11 cellular contexts compared by ENCODE assay signal in genomic region chr6:5517781-5518180, GRCh38.
A peak's percentile ranks its signal among the peaks of the same experiment; 100 is the strongest.
DNase-seq lines count a peak whose midpoint lies in the region; ATAC-seq and TF ChIP-seq lines count a peak whose summit lies in the region.
"Had no signal": no experiment of that assay in that cellular context is flagged by ENCODE, and none has a peak within 500 bp of the region (broad histone marks: within the 10 kb centered on the region; RNA-seq: fewer than 3 reads in every experiment).

No MANE protein-coding gene starts in this region.

- TF ChIP-seq CTCF in WERI-Rb-1 (IDR thresholded peaks at IDR 0.05; ENCODE audit: low read depth, low read length) (no peak), stomach (IDR thresholded peaks at IDR 0.05) (no peak)

- intact Hi-C loops in stomach (cut with DNase I; ENCODE audit: low total_unique reads), result no loop called here

- ATAC-seq in CD4-positive, CD25-positive, alpha-beta regulatory T cell (ENCODE audit: low read depth in 2 of 2), result peak; percentile 63 to 79
- peak; percentile 71 for ATAC-seq in GM19372 (IDR thresholded peaks at IDR 0.05; ENCODE audit: low read depth, unreplicated experiment)
- peak; percentile 79 for ATAC-seq in central memory CD8-positive, alpha-beta T cell (replicated peaks; ENCODE audit: extremely low read depth, poor library complexity, severe bottlenecking)

- no peak for TF ChIP-seq POLR2A in stomach (IDR thresholded peaks at IDR 0.05)

- no peaks in the 10 kb centered on the region for H3K27me3 ChIP-seq in CD4-positive, CD25-positive, alpha-beta regulatory T cell (ENCODE audit: control insufficient read depth, insufficient read depth, low read length)
- no peaks in the 10 kb centered on the region for H3K27me3 ChIP-seq in WERI-Rb-1 (ENCODE audit: insufficient read depth, low read depth, severe bottlenecking)
- no peaks in the 10 kb centered on the region for H3K27me3 ChIP-seq in stomach

- H3K36me3 Mint-ChIP-seq in CD4-positive, CD25-positive, alpha-beta regulatory T cell, result peaks cover 4% of the 10 kb centered on the region
- H3K36me3 Mint-ChIP-seq in T-helper 2 cell treated with Interferon-gamma antibody and Interleukin-4, amounts not matched to agents 5 μg/mL and 100 μg/mL, for 36 hours (ENCODE audit: low read depth), result peaks cover 2% of the 10 kb centered on the region
- H3K36me3 Mint-ChIP-seq in central memory CD8-positive, alpha-beta T cell (ENCODE audit: insufficient read depth), result peaks cover 5% of the 10 kb centered on the region

- H3K27ac ChIP-seq in CD4-positive, CD25-positive, alpha-beta regulatory T cell (ENCODE audit: insufficient read depth, low read length, poor library complexity, severe bottlenecking), result no peak overlapping the region
- H3K27ac ChIP-seq in WERI-Rb-1, result no peak overlapping the region
- no peak overlapping the region for H3K27ac ChIP-seq in stomach

- peak overlapping the region in 3 of 4 donors; percentile 6 to 51 (median 8) for H3K4me3 Mint-ChIP-seq in CD4-positive, CD25-positive, alpha-beta regulatory T cell
- H3K4me3 Mint-ChIP-seq in T-helper 2 cell treated with Interferon-gamma antibody and Interleukin-4, amounts not matched to agents 5 μg/mL and 100 μg/mL, for 36 hours, result peak overlapping the region; percentile 68
- H3K4me3 Mint-ChIP-seq in central memory CD8-positive, alpha-beta T cell, result peak overlapping the region; percentile 59
- H3K4me3 Mint-ChIP-seq: neural crest cell had no signal

- no peak for TF ChIP-seq EP300 in stomach (IDR thresholded peaks at IDR 0.05)

- H3K9me3 Mint-ChIP-seq in CD4-positive, CD25-positive, alpha-beta regulatory T cell, result peaks cover 0 to 1% (median 0%) of the 10 kb centered on the region in 7 donors
- H3K9me3 Mint-ChIP-seq in T-helper 2 cell treated with Interferon-gamma antibody and Interleukin-4, amounts not matched to agents 5 μg/mL and 100 μg/mL, for 36 hours, result no peaks in the 10 kb centered on the region
- no peaks in the 10 kb centered on the region for H3K9me3 Mint-ChIP-seq in central memory CD8-positive, alpha-beta T cell
- H3K9me3 Mint-ChIP-seq: neural crest cell had no signal

- H3K36me3 ChIP-seq in CD4-positive, CD25-positive, alpha-beta regulatory T cell (ENCODE audit: control insufficient read depth, insufficient read depth, low read length), result no peaks in the 10 kb centered on the region
- H3K36me3 ChIP-seq in WERI-Rb-1, result no peaks in the 10 kb centered on the region
- no peaks in the 10 kb centered on the region for H3K36me3 ChIP-seq in stomach

- peak in 2 of 3 donors; percentile 23 to 79 for DNase-seq in CD4-positive, CD25-positive, alpha-beta regulatory T cell
- peak; percentile 57 for DNase-seq in T-helper 2 cell treated with Interferon-gamma antibody and Interleukin-4, amounts not matched to agents 5 μg/mL and 100 μg/mL, for 36 hours (ENCODE audit: low spot score)
- DNase-seq in central memory CD8-positive, alpha-beta T cell (ENCODE audit: low spot score in 2 of 2), result no peak
- DNase-seq in WERI-Rb-1 (no peak), stomach (no peak), GDM1 (lab: John Stamatoyannopoulos, UW) (no peak), NCI-H2107 (lab: John Stamatoyannopoulos, UW) (no peak)
- DNase-seq: NCI-H1105, T-helper 9 cell had no signal

- peak overlapping the region in 1 of 3 donors; percentile 5 for H3K27ac Mint-ChIP-seq in CD4-positive, CD25-positive, alpha-beta regulatory T cell
- H3K27ac Mint-ChIP-seq in T-helper 2 cell treated with Interferon-gamma antibody and Interleukin-4, amounts not matched to agents 5 μg/mL and 100 μg/mL, for 36 hours, result peak overlapping the region; percentile 89
- peak overlapping the region; percentile 39 for H3K27ac Mint-ChIP-seq in central memory CD8-positive, alpha-beta T cell (ENCODE audit: low read depth)

- peaks cover 24 to 60% (median 43%) of the 10 kb centered on the region in 4 donors for H3K4me1 Mint-ChIP-seq in CD4-positive, CD25-positive, alpha-beta regulatory T cell
- peaks cover 46% of the 10 kb centered on the region for H3K4me1 Mint-ChIP-seq in T-helper 2 cell treated with Interferon-gamma antibody and Interleukin-4, amounts not matched to agents 5 μg/mL and 100 μg/mL, for 36 hours (ENCODE audit: low read depth)
- H3K4me1 Mint-ChIP-seq in central memory CD8-positive, alpha-beta T cell, result peaks cover 37% of the 10 kb centered on the region
- H3K4me1 Mint-ChIP-seq: neural crest cell had no signal

- WGBS in stomach, 5 donors, result 74 to 84% (median 77%) methylated on average over 2 of the region's 2 CpGs

- H3K27me3 Mint-ChIP-seq in CD4-positive, CD25-positive, alpha-beta regulatory T cell, result no peaks in the 10 kb centered on the region
- no peaks in the 10 kb centered on the region for H3K27me3 Mint-ChIP-seq in T-helper 2 cell treated with Interferon-gamma antibody and Interleukin-4, amounts not matched to agents 5 μg/mL and 100 μg/mL, for 36 hours (ENCODE audit: low read depth)
- no peaks in the 10 kb centered on the region for H3K27me3 Mint-ChIP-seq in central memory CD8-positive, alpha-beta T cell

- no peak overlapping the region for H3K4me3 ChIP-seq in CD4-positive, CD25-positive, alpha-beta regulatory T cell (ENCODE audit: low read depth, low read length)
- H3K4me3 ChIP-seq in WERI-Rb-1 (ENCODE audit: low read depth, low read length) (no peak overlapping the region), stomach (no peak overlapping the region)

- no peaks in the 10 kb centered on the region for H3K9me3 ChIP-seq in CD4-positive, CD25-positive, alpha-beta regulatory T cell (ENCODE audit: control insufficient read depth in 2 of 2, low read length in 2 of 2)
- H3K9me3 ChIP-seq in WERI-Rb-1 (ENCODE audit: severe bottlenecking) (no peaks in the 10 kb centered on the region), stomach (no peaks in the 10 kb centered on the region)

- peaks cover 34% of the 10 kb centered on the region for H3K4me1 ChIP-seq in CD4-positive, CD25-positive, alpha-beta regulatory T cell (ENCODE audit: control insufficient read depth, insufficient read depth, low read length, poor library complexity, severe bottlenecking)
- peaks cover 0 to 9% (median 0%) of the 10 kb centered on the region in 4 donors for H3K4me1 ChIP-seq in stomach

Comparison
In these comparisons a context has a peak if more than half of its experiments do, and no peak if none do; other contexts are left out.
1. DNase-seq: peak in CD4-positive, CD25-positive, alpha-beta regulatory T cell (2 of 3) and T-helper 2 cell treated with Interferon-gamma antibody and Interleukin-4, amounts not matched to agents 5 μg/mL and 100 μg/mL, for 36 hours (single experiment); none in central memory CD8-positive, alpha-beta T cell (0 of 2), WERI-Rb-1 (single experiment), stomach (single experiment), GDM1 (single experiment) and NCI-H2107 (single experiment).
2. H3K4me3 Mint-ChIP-seq: peak in every context shown above with its lines; median percentile 68 in T-helper 2 cell treated with Interferon-gamma antibody and Interleukin-4, amounts not matched to agents 5 μg/mL and 100 μg/mL, for 36 hours; 59 in central memory CD8-positive, alpha-beta T cell; 8 in CD4-positive, CD25-positive, alpha-beta regulatory T cell.
3. Peak in every context shown above with its lines, with median percentiles within 50 percentile points of each other: ATAC-seq.